ENCODE assay signal across 20 cellular contexts in genomic region chr1:198212126-198212525, GRCh38.
"Had no signal": no experiment of that assay in that cellular context is flagged by ENCODE, and none has a peak within 500 bp of the region (broad histone marks: within the 10 kb centered on the region; RNA-seq: fewer than 3 reads in every experiment).

No MANE protein-coding gene starts in this region.

- H3K27me3 Mint-ChIP-seq: naive B cell had no signal

- H3K9me3 ChIP-seq: colonic mucosa, ovary, suprapubic skin, thyroid gland had no signal

- H3K4me1 Mint-ChIP-seq: neural crest cell had no signal

- H3K27me3 ChIP-seq: colonic mucosa, esophagus squamous epithelium, ovary, suprapubic skin, thyroid gland, upper lobe of right lung, vagina had no signal

- H3K36me3 ChIP-seq: colonic mucosa, ovary, thyroid gland had no signal

- H3K4me3 Mint-ChIP-seq: naive B cell, neural crest cell had no signal

- H3K4me3 ChIP-seq: colonic mucosa, esophagus squamous epithelium, lower lobe of right lung, ovary, suprapubic skin, thyroid gland, upper lobe of right lung, vagina had no signal

- DNase-seq: colonic mucosa; dermis blood vessel endothelial cell; esophagus squamous epithelium; foreskin melanocyte; head of caudate nucleus; hippocampal formation; lower lobe of right lung; mesendoderm; naive B cell; nucleus accumbens; ovary; right cardiac atrium; small intestine; stimulated activated CD4-positive, alpha-beta T cell treated with anti-CD3 and anti-CD28 coated beads, Interleukin-12 subunit alpha, Interleukin-12 subunit beta, amount 100 ng/mL, for 4 hours; stimulated activated naive CD8-positive, alpha-beta T cell treated with anti-CD3 and anti-CD28 coated beads, Interleukin-15, Interleukin-2, amounts not matched to agents 100 U/mL and 50 U/mL, for 24 hours; thyroid gland; upper lobe of right lung had no signal

- H3K4me1 ChIP-seq: colonic mucosa, esophagus squamous epithelium, lower lobe of right lung, suprapubic skin, thyroid gland, upper lobe of right lung, vagina had no signal

- H3K27ac ChIP-seq: colonic mucosa, esophagus squamous epithelium, lower lobe of right lung, ovary, suprapubic skin, thyroid gland, upper lobe of right lung, vagina had no signal
